1 cellular context compared by ENCODE assay signal in genomic region chr11:63834532-63835155, GRCh38.
TF ChIP-seq lines count a peak whose summit lies in the region.

No MANE protein-coding gene starts in this region.

TF ChIP-seq in HepG2, 621 proteins besides CTCF, POLR2A, EP300 and RAD21 (continues in another document):
- TF ChIP-seq, protein P1, sequence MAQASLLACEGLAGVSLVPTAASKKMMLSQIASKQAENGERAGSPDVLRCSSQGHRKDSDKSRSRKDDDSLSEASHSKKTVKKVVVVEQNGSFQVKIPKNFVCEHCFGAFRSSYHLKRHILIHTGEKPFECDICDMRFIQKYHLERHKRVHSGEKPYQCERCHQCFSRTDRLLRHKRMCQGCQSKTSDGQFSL (CRISPR knock-in tag; IDR thresholded peaks at IDR 0.05), result no peak
- TF ChIP-seq SAP130 (CRISPR knock-in tag; IDR thresholded peaks at IDR 0.05; ENCODE audit: low read depth) (peak; percentile 32; the same call in 1 of the 2 replicates), PRMT3 (CRISPR knock-in tag; IDR thresholded peaks at IDR 0.05; ENCODE audit: borderline replicate concordance, low read depth) (no peak), SMC3 (IDR thresholded peaks at IDR 0.05; ENCODE audit: low read length) (peak; percentile 5; the same call in 1 of the 2 replicates), WIZ (CRISPR knock-in tag; IDR thresholded peaks at IDR 0.05) (no peak), PRDM4 (CRISPR knock-in tag; IDR thresholded peaks at IDR 0.05; ENCODE audit: borderline replicate concordance) (no peak), SETDB1 (CRISPR knock-in tag; IDR thresholded peaks at IDR 0.05; ENCODE audit: borderline replicate concordance) (no peak), TOE1 (CRISPR knock-in tag; IDR thresholded peaks at IDR 0.05) (no peak), RNF219 (CRISPR knock-in tag; IDR thresholded peaks at IDR 0.05) (no peak), ZNF546 (CRISPR knock-in tag; conservative IDR thresholded peaks at IDR 0.05) (no peak), DZIP1 (CRISPR knock-in tag; IDR thresholded peaks at IDR 0.05) (no peak), SNRNP70 (IDR thresholded peaks at IDR 0.05; ENCODE audit: low read depth, low read length) (no peak), ZC3H13 (CRISPR knock-in tag; IDR thresholded peaks at IDR 0.05) (no peak), ZNF720 (CRISPR knock-in tag; IDR thresholded peaks at IDR 0.05) (no peak), POGZ (CRISPR knock-in tag; IDR thresholded peaks at IDR 0.05) (no peak), CEBPB (IDR thresholded peaks at IDR 0.05; ENCODE audit: borderline replicate concordance, low read depth, low read length) (no peak), FIP1L1 (IDR thresholded peaks at IDR 0.05; ENCODE audit: borderline replicate concordance, insufficient read depth, low read depth, low read length) (no peak), ZSCAN25 (CRISPR knock-in tag; IDR thresholded peaks at IDR 0.05) (0 out of 2 replicates have a peak, but pooled peaks have one; percentile 34), CCAR2 (optimal IDR thresholded peaks at IDR 0.05; ENCODE audit: low read depth, low read length) (no peak), ZNF616 (CRISPR knock-in tag; IDR thresholded peaks at IDR 0.05; ENCODE audit: low read depth) (no peak), CREB1 (IDR thresholded peaks at IDR 0.05) (no peak), CREB1 (CRISPR knock-in tag; IDR thresholded peaks at IDR 0.05) (no peak), FOXA1 (IDR thresholded peaks at IDR 0.05) (no peak), FOXA1 (CRISPR knock-in tag; IDR thresholded peaks at IDR 0.05) (peak; percentile 34; the same call in 1 of the 2 replicates), KMT2B (CRISPR knock-in tag; IDR thresholded peaks at IDR 0.05) (no peak), DPF2 (CRISPR knock-in tag; IDR thresholded peaks at IDR 0.05; ENCODE audit: borderline replicate concordance, low read depth) (no peak), ELF3 (CRISPR knock-in tag; IDR thresholded peaks at IDR 0.05) (peak; percentile 54), TAF1 (CRISPR knock-in tag; IDR thresholded peaks at IDR 0.05) (no peak), ZNF761 (CRISPR knock-in tag; conservative IDR thresholded peaks at IDR 0.05) (no peak), LBX2 (CRISPR knock-in tag; IDR thresholded peaks at IDR 0.05; ENCODE audit: borderline replicate concordance) (no peak), SYNCRIP (IDR thresholded peaks at IDR 0.05; ENCODE audit: insufficient read depth, low read depth, low read length) (no peak), NR2F6 (IDR thresholded peaks at IDR 0.05) (no peak; the same call in none of the 2 replicates), NR2F6 (CRISPR knock-in tag; IDR thresholded peaks at IDR 0.05) (peak; percentile 58), STAG1 (CRISPR knock-in tag; IDR thresholded peaks at IDR 0.05) (peak; percentile 50), ZNF251 (CRISPR knock-in tag; IDR thresholded peaks at IDR 0.05) (no peak), PAX8 (CRISPR knock-in tag; IDR thresholded peaks at IDR 0.05; ENCODE audit: borderline replicate concordance) (no peak), SNAPC2 (CRISPR knock-in tag; IDR thresholded peaks at IDR 0.05) (no peak), RFX1 (IDR thresholded peaks at IDR 0.05) (no peak), RCOR2 (CRISPR knock-in tag; IDR thresholded peaks at IDR 0.05) (no peak), ZNF75D (CRISPR knock-in tag; IDR thresholded peaks at IDR 0.05; ENCODE audit: borderline replicate concordance) (no peak), FOXA3 (CRISPR knock-in tag; IDR thresholded peaks at IDR 0.05) (0 out of 2 replicates have a peak, but pooled peaks have one; percentile 31), KLF9 (CRISPR knock-in tag; IDR thresholded peaks at IDR 0.05; ENCODE audit: low read depth) (no peak), ZNF781 (CRISPR knock-in tag; IDR thresholded peaks at IDR 0.05; ENCODE audit: borderline replicate concordance, not compliant biosample characterization) (no peak), ZFY (CRISPR knock-in tag; IDR thresholded peaks at IDR 0.05) (peak; percentile 39; the same call in 1 of the 2 replicates), REST (IDR thresholded peaks at IDR 0.05; ENCODE audit: borderline replicate concordance in 1 of 2, low read depth in 1 of 2, low read length in 2 of 2) (no peak), MIER2 (CRISPR knock-in tag; IDR thresholded peaks at IDR 0.05) (no peak)
- TF ChIP-seq, protein P2, sequence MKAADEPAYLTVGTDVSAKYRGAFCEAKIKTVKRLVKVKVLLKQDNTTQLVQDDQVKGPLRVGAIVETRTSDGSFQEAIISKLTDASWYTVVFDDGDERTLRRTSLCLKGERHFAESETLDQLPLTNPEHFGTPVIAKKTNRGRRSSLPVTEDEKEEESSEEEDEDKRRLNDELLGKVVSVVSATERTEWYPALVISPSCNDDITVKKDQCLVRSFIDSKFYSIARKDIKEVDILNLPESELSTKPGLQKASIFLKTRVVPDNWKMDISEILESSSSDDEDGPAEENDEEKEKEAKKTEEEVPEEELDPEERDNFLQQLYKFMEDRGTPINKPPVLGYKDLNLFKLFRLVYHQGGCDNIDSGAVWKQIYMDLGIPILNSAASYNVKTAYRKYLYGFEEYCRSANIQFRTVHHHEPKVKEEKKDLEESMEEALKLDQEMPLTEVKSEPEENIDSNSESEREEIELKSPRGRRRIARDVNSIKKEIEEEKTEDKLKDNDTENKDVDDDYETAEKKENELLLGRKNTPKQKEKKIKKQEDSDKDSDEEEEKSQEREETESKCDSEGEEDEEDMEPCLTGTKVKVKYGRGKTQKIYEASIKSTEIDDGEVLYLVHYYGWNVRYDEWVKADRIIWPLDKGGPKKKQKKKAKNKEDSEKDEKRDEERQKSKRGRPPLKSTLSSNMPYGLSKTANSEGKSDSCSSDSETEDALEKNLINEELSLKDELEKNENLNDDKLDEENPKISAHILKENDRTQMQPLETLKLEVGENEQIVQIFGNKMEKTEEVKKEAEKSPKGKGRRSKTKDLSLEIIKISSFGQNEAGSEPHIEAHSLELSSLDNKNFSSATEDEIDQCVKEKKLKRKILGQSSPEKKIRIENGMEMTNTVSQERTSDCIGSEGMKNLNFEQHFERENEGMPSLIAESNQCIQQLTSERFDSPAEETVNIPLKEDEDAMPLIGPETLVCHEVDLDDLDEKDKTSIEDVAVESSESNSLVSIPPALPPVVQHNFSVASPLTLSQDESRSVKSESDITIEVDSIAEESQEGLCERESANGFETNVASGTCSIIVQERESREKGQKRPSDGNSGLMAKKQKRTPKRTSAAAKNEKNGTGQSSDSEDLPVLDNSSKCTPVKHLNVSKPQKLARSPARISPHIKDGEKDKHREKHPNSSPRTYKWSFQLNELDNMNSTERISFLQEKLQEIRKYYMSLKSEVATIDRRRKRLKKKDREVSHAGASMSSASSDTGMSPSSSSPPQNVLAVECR (CRISPR knock-in tag; IDR thresholded peaks at IDR 0.05; ENCODE audit: borderline replicate concordance), result 0 out of 2 replicates have a peak, but pooled peaks have one; percentile 18
- TF ChIP-seq, protein P3, sequence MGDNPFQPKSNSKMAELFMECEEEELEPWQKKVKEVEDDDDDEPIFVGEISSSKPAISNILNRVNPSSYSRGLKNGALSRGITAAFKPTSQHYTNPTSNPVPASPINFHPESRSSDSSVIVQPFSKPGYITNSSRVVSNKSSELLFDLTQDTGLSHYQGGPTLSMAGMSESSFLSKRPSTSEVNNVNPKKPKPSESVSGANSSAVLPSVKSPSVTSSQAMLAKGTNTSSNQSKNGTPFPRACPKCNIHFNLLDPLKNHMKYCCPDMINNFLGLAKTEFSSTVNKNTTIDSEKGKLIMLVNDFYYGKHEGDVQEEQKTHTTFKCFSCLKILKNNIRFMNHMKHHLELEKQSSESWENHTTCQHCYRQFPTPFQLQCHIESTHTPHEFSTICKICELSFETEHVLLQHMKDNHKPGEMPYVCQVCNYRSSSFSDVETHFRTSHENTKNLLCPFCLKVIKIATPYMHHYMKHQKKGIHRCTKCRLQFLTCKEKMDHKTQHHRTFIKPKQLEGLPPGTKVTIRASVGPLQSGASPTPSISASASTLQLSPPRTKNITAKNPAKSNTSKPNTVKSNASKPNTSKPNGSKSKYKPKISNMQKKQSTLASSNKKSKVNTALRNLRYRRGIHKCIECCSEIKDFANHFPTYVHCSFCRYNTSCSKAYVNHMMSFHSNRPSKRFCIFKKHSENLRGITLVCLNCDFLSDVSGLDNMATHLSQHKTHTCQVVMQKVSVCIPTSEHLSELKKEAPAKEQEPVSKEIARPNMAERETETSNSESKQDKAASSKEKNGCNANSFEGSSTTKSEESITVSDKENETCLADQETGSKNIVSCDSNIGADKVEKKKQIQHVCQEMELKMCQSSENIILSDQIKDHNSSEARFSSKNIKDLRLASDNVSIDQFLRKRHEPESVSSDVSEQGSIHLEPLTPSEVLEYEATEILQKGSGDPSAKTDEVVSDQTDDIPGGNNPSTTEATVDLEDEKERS (CRISPR knock-in tag; IDR thresholded peaks at IDR 0.05), result no peak
